Comparison of ENCODE assay signal across 9 cellular contexts in genomic region chr11:119363081-119363861, GRCh38. TPM values are rescaled to one million over a fixed set of nuclear protein-coding genes. Genes with fewer than 3 reads are reported as not detected.
A peak's percentile ranks its signal among the peaks of the same experiment; 100 is the strongest.
DNase-seq lines count a peak whose midpoint lies in the region; ATAC-seq and TF ChIP-seq lines count a peak whose summit lies in the region.
"Had no signal": no experiment of that assay in that cellular context is flagged by ENCODE, and none has a peak within 500 bp of the region (broad histone marks: within the 10 kb centered on the region; RNA-seq: fewer than 3 reads in every experiment).

No MANE protein-coding gene starts in this region.

- H3K9me3 Mint-ChIP-seq in activated CD4-positive, alpha-beta T cell treated with anti-CD3 and anti-CD28 coated beads, Interleukin-2, amount 10 ng/mL, durations not matched to agents 24 days and 14 days, result no peaks in the 10 kb centered on the region
- H3K9me3 Mint-ChIP-seq: T-helper 1 cell treated with Interleukin-12 subunit alpha and Interleukin-12 subunit beta and Interleukin-4 antibody, amounts not matched to agents 30 μg/mL and 1 μg/mL, for 36 hours had no signal

- H3K9ac ChIP-seq in mesenchymal stem cell (ENCODE audit: low read length), result no peak overlapping the region

- no peak overlapping the region for H2BK12ac ChIP-seq in mesenchymal stem cell (ENCODE audit: low read length in 2 of 2)

- peak overlapping the region in 1 of 2 experiments; percentile 75 for H3K23ac ChIP-seq in mesenchymal stem cell (ENCODE audit: low read length in 2 of 2)

- H3K4me3 Mint-ChIP-seq in activated CD4-positive, alpha-beta T cell treated with anti-CD3 and anti-CD28 coated beads, Interleukin-2, amount 10 ng/mL, durations not matched to agents 24 days and 14 days, result peak overlapping the region; percentile 40
- H3K4me3 Mint-ChIP-seq: T-helper 1 cell treated with Interleukin-12 subunit alpha and Interleukin-12 subunit beta and Interleukin-4 antibody, amounts not matched to agents 30 μg/mL and 1 μg/mL, for 36 hours had no signal

- H3K9me3 ChIP-seq in mesenchymal stem cell (ENCODE audit: control insufficient read depth, low read length) (no peaks in the 10 kb centered on the region), thymus (ENCODE audit: control insufficient read depth) (no peaks in the 10 kb centered on the region)

- peak overlapping the region; percentile 18 for H4K91ac ChIP-seq in mesenchymal stem cell (ENCODE audit: low read length)

- H3K36me3 ChIP-seq in mesenchymal stem cell (ENCODE audit: control insufficient read depth in 1 of 2, insufficient read depth in 2 of 2, low read depth in 1 of 2, low read length in 2 of 2) (no peaks in the 10 kb centered on the region), thymus (ENCODE audit: control insufficient read depth, insufficient read depth) (no peaks in the 10 kb centered on the region)

- H3K27ac ChIP-seq in mesenchymal stem cell (ENCODE audit: low read length, poor library complexity, severe bottlenecking) (no peak overlapping the region), thymus (ENCODE audit: low read depth) (no peak overlapping the region)

- peaks cover 7% of the 10 kb centered on the region for H3K4me1 Mint-ChIP-seq in activated CD4-positive, alpha-beta T cell treated with anti-CD3 and anti-CD28 coated beads, Interleukin-2, amount 10 ng/mL, durations not matched to agents 24 days and 14 days

- H3K4me3 ChIP-seq in mesenchymal stem cell (ENCODE audit: insufficient read depth in 1 of 2, low read depth in 1 of 2, low read length in 2 of 2), result no peak overlapping the region
- peak overlapping the region; percentile 44 for H3K4me3 ChIP-seq in thymus (ENCODE audit: low read length)

- no peak for ATAC-seq in SK-N-SH treated with all-trans-retinoic acid at 6 μM for 48 hours
- no peak for ATAC-seq in GM18868 (IDR thresholded peaks at IDR 0.05; ENCODE audit: unreplicated experiment)

- H3K79me1 ChIP-seq in mesenchymal stem cell (replicated peaks; ENCODE audit: low read length, poor library complexity, severe bottlenecking), result no peaks in the 10 kb centered on the region

- H3K4me1 ChIP-seq in mesenchymal stem cell (ENCODE audit: control insufficient read depth, insufficient read depth, low read depth, low read length) (peaks cover 25% of the 10 kb centered on the region), thymus (ENCODE audit: control insufficient read depth, insufficient read depth, low read length) (no peaks in the 10 kb centered on the region)

- H3K4ac ChIP-seq in mesenchymal stem cell (ENCODE audit: low read depth in 1 of 2, low read length in 2 of 2), result no peak overlapping the region

- H3K4me2 ChIP-seq in mesenchymal stem cell (ENCODE audit: low read length, poor library complexity, severe bottlenecking), result no peak overlapping the region

- H3K14ac ChIP-seq in mesenchymal stem cell (ENCODE audit: low read length in 2 of 2), result no peak overlapping the region

- no peak overlapping the region for H2BK120ac ChIP-seq in mesenchymal stem cell (ENCODE audit: low read depth, low read length)

- no peak overlapping the region for H2AFZ ChIP-seq in mesenchymal stem cell (ENCODE audit: low read depth, low read length)

- H2AK5ac ChIP-seq in mesenchymal stem cell (ENCODE audit: low read length, severe bottlenecking), result no peak overlapping the region

- H2BK15ac ChIP-seq in mesenchymal stem cell (ENCODE audit: low read depth, poor library complexity, severe bottlenecking), result peak overlapping the region; percentile 83

- 60% methylated on average over 39 of the region's 44 CpGs for WGBS in mesenchymal stem cell
- 44% methylated on average over 44 of the region's 44 CpGs for WGBS in thymus

- peak overlapping the region in 1 of 2 experiments; percentile 41 for H3K18ac ChIP-seq in mesenchymal stem cell (ENCODE audit: low read depth in 1 of 2, low read length in 2 of 2)

- H4K8ac ChIP-seq in mesenchymal stem cell (ENCODE audit: low read length), result no peak overlapping the region

- peaks cover 20 to 57% of the 10 kb centered on the region in 2 experiments for H3K27me3 ChIP-seq in mesenchymal stem cell (ENCODE audit: control insufficient read depth in 1 of 2, insufficient read depth in 1 of 2, low read length in 2 of 2)
- peaks cover 39% of the 10 kb centered on the region for H3K27me3 ChIP-seq in thymus (ENCODE audit: control insufficient read depth, insufficient read depth)

- no peak for DNase-seq in activated CD4-positive, alpha-beta T cell treated with anti-CD3 and anti-CD28 coated beads, Interleukin-2, amount 10 ng/mL, durations not matched to agents 24 days and 14 days
- DNase-seq in activated CD4-positive, alpha-beta T cell treated with anti-CD3 and anti-CD28 coated beads for 48 hours, result no peak
- peak; percentile 76 for DNase-seq in cerebellar cortex (ENCODE audit: low spot score)
- no peak for DNase-seq in mesenchymal stem cell
- no peak for DNase-seq in activated CD4-positive, alpha-beta T cell treated with anti-CD3 and anti-CD28 coated beads for 4 hours

- H3K27me3 Mint-ChIP-seq in activated CD4-positive, alpha-beta T cell treated with anti-CD3 and anti-CD28 coated beads, Interleukin-2, amount 10 ng/mL, durations not matched to agents 24 days and 14 days, result peaks cover 43% of the 10 kb centered on the region

- intact Hi-C loops in activated CD4-positive, alpha-beta T cell treated with anti-CD3 and anti-CD28 coated beads, Interleukin-2, amount 10 ng/mL, durations not matched to agents 24 days and 14 days (cut with micrococcal nuclease), result no loop called here

- H3K36me3 Mint-ChIP-seq in activated CD4-positive, alpha-beta T cell treated with anti-CD3 and anti-CD28 coated beads, Interleukin-2, amount 10 ng/mL, durations not matched to agents 24 days and 14 days (ENCODE audit: low read depth), result no peaks in the 10 kb centered on the region

- no peak overlapping the region for H3K27ac Mint-ChIP-seq in activated CD4-positive, alpha-beta T cell treated with anti-CD3 and anti-CD28 coated beads, Interleukin-2, amount 10 ng/mL, durations not matched to agents 24 days and 14 days
- H3K27ac Mint-ChIP-seq: T-helper 1 cell treated with Interleukin-12 subunit alpha and Interleukin-12 subunit beta and Interleukin-4 antibody, amounts not matched to agents 30 μg/mL and 1 μg/mL, for 36 hours had no signal

- H2BK5ac ChIP-seq in mesenchymal stem cell (ENCODE audit: low read depth, low read length, poor library complexity, severe bottlenecking), result no peak overlapping the region

TF ChIP-seq in SK-N-SH treated with all-trans-retinoic acid at 6 μM for 48 hours, 23 proteins besides CTCF, POLR2A, EP300 and RAD21 (continues in another document):
- TF ChIP-seq ZNF565 (CRISPR knock-in tag; conservative IDR thresholded peaks at IDR 0.05; ENCODE audit: low read depth), result no peak
- TF ChIP-seq TOX (CRISPR knock-in tag; IDR thresholded peaks at IDR 0.05; ENCODE audit: borderline replicate concordance), result no peak
- TF ChIP-seq ZNF70 (CRISPR knock-in tag; IDR thresholded peaks at IDR 0.05), result no peak
- no peak for TF ChIP-seq TSHZ2 (CRISPR knock-in tag; IDR thresholded peaks at IDR 0.05)
- no peak for TF ChIP-seq RARB (CRISPR knock-in tag; IDR thresholded peaks at IDR 0.05)
- TF ChIP-seq OSR1 (CRISPR knock-in tag; IDR thresholded peaks at IDR 0.05), result no peak
- TF ChIP-seq ZC3H10 (CRISPR knock-in tag; IDR thresholded peaks at IDR 0.05), result no peak
- no peak for TF ChIP-seq ARNTL (CRISPR knock-in tag; IDR thresholded peaks at IDR 0.05; ENCODE audit: borderline replicate concordance, low read depth)
- no peak for TF ChIP-seq ZFP30 (CRISPR knock-in tag; IDR thresholded peaks at IDR 0.05)

RNA-seq across cellular contexts. Expression of gene MFRP, which starts 16.8 kb away (rescaled TPM):
- not detected in 2 replicates for total RNA-seq in activated CD4-positive, alpha-beta T cell treated with anti-CD3 and anti-CD28 coated beads, Interleukin-2, amount 10 ng/mL, durations not matched to agents 24 days and 14 days
- not detected for polyA plus RNA-seq in mesenchymal stem cell (2013, experiment 1 of 2)
- polyA plus RNA-seq in mesenchymal stem cell (2013, experiment 2 of 2), result not detected
- polyA plus RNA-seq in thymus, result 0.05 TPM

RNA-seq across cellular contexts. Expression of gene USP2, which starts 18.2 kb away (rescaled TPM):
- total RNA-seq in activated CD4-positive, alpha-beta T cell treated with anti-CD3 and anti-CD28 coated beads, Interleukin-2, amount 10 ng/mL, durations not matched to agents 24 days and 14 days, result 0.09 and 0.35 TPM in 2 replicates
- polyA plus RNA-seq in mesenchymal stem cell (2013, experiment 1 of 2), result 0.65 TPM
- 0.60 TPM for polyA plus RNA-seq in mesenchymal stem cell (2013, experiment 2 of 2)
- polyA plus RNA-seq in thymus, result 1.2 TPM

RNA-seq across cellular contexts. Expression of gene C1QTNF5, which starts 22.6 kb away (rescaled TPM):
- not detected in 2 replicates for total RNA-seq in activated CD4-positive, alpha-beta T cell treated with anti-CD3 and anti-CD28 coated beads, Interleukin-2, amount 10 ng/mL, durations not matched to agents 24 days and 14 days
- 25.1 TPM for polyA plus RNA-seq in mesenchymal stem cell (2013, experiment 1 of 2)
- polyA plus RNA-seq in mesenchymal stem cell (2013, experiment 2 of 2), result 26.5 TPM
- polyA plus RNA-seq in thymus, result 8.6 TPM

RNA-seq across cellular contexts. Expression of gene RNF26, which starts 28.9 kb away (rescaled TPM):
- 26.5 and 26.8 TPM in 2 replicates for total RNA-seq in activated CD4-positive, alpha-beta T cell treated with anti-CD3 and anti-CD28 coated beads, Interleukin-2, amount 10 ng/mL, durations not matched to agents 24 days and 14 days
- polyA plus RNA-seq in mesenchymal stem cell (2013, experiment 1 of 2), result 30.2 TPM
- 30.5 TPM for polyA plus RNA-seq in mesenchymal stem cell (2013, experiment 2 of 2)
- polyA plus RNA-seq in thymus, result 9.0 TPM

RNA-seq across cellular contexts. Expression of gene MCAM, which starts 46.3 kb away (rescaled TPM):
- 7.5 and 8.1 TPM in 2 replicates for total RNA-seq in activated CD4-positive, alpha-beta T cell treated with anti-CD3 and anti-CD28 coated beads, Interleukin-2, amount 10 ng/mL, durations not matched to agents 24 days and 14 days
- 80.2 TPM for polyA plus RNA-seq in mesenchymal stem cell (2013, experiment 1 of 2)
- polyA plus RNA-seq in mesenchymal stem cell (2013, experiment 2 of 2), result 77.3 TPM
- 54.4 TPM for polyA plus RNA-seq in thymus
